1 cellular context compared by ENCODE assay signal in the genomic region with DNA sequence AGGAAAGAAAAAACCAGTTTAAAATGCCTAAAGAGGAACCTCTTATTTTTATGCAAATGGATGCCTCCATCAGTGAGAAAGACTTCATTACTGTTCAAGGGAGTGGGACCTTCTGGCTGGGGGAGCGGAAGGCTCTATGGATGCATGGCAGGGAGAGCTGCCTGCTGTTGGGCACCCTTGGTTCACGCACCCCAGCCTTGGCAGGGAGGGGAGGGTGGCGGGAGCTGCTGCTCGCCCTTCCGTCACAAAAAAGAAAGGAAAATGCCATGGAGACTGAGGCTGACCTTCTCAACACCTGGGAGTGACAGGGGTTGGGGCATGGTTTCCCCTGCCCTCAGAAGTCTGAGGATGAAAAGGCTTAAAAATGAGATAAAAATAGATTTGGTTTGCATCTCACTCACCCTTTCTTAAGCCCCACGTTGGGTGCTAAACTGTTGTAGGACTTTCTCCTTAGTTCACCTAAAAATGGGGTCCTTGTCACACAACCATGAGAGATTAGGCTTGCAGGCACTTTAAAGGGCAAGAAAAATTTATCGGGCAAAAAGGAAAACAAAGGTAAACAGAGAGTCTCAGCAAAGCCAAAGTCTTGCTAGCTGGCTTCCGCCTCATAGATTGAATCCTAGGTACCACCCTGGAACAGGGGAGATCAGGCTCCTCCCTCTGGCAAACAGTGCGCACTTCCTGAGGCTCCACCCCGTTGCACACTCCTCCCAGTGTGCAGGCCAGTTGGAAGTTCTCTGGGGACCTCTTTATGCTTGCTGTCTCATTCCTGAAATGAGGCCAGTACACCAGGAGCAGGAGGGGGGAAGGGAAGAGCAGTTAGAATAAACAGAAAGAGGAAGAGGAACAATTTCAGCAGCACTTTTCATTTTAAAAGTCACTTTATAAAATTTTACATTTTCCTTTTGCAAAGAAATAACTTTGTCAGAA.
TF ChIP-seq lines count a peak whose summit lies in the region.

No MANE protein-coding gene starts in this region.

TF ChIP-seq in HEK293T, 16 proteins besides CTCF, POLR2A, EP300 and RAD21 (continued from another document):
- TF ChIP-seq, protein P1, sequence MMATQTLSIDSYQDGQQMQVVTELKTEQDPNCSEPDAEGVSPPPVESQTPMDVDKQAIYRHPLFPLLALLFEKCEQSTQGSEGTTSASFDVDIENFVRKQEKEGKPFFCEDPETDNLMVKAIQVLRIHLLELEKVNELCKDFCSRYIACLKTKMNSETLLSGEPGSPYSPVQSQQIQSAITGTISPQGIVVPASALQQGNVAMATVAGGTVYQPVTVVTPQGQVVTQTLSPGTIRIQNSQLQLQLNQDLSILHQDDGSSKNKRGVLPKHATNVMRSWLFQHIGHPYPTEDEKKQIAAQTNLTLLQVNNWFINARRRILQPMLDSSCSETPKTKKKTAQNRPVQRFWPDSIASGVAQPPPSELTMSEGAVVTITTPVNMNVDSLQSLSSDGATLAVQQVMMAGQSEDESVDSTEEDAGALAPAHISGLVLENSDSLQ (IDR thresholded peaks at IDR 0.05) = no peak
- TF ChIP-seq SUZ12 (IDR thresholded peaks at IDR 0.05) = no peak
- TF ChIP-seq ELF4 (IDR thresholded peaks at IDR 0.05) = no peak
- no peak for TF ChIP-seq TARDBP (IDR thresholded peaks at IDR 0.05)
